In genomic region chr2:28557389-28558119, GRCh38 we compare ENCODE assay signal across 1 cellular context.
TF ChIP-seq lines count a peak whose summit lies in the region.

No MANE protein-coding gene starts in this region.

TF ChIP-seq in SK-N-SH treated with all-trans-retinoic acid at 6 μM for 48 hours, 23 proteins besides CTCF, POLR2A, EP300 and RAD21 (continued from another document):
- TF ChIP-seq PATZ1 (CRISPR knock-in tag; IDR thresholded peaks at IDR 0.05; ENCODE audit: borderline replicate concordance): no peak
- TF ChIP-seq ZNF8 (CRISPR knock-in tag; IDR thresholded peaks at IDR 0.05): no peak
- TF ChIP-seq TCF4 (CRISPR knock-in tag; IDR thresholded peaks at IDR 0.05; ENCODE audit: borderline replicate concordance): no peak
